19 cellular contexts compared by ENCODE assay signal in the genomic region with DNA sequence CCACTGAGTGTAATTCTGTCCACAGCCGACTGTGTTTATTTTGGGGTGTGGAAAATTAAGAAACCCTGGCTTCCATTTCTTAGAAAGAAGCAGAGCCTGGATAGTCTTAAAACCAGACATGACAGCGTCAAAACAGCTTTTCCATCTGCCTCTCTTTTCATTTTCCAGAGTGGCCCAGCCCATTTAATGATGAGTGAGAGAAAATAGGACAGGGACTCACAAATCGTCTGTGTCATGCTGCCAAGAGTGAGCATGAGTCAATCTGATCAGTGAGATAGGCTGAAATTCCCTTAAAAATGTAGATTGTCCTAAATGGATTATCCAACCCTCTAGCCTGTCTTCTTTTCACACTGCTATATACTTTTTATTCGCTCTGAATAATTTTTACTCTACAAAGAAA.
"Had no signal": no experiment of that assay in that cellular context is flagged by ENCODE, and none has a peak within 500 bp of the region (broad histone marks: within the 10 kb centered on the region; RNA-seq: fewer than 3 reads in every experiment).

No MANE protein-coding gene starts in this region.

- H3K36me3 ChIP-seq: right atrium auricular region, tibial artery, vagina had no signal

- H3K27ac ChIP-seq: body of pancreas, right atrium auricular region, tibial artery, vagina had no signal

- H3K4me3 Mint-ChIP-seq: activated CD8-positive, alpha-beta T cell treated with anti-CD3 and anti-CD28 coated beads for 36 hours; natural killer cell treated with Interleukin-12 subunit alpha and Interleukin-12 subunit beta and Interleukin-15 and Interleukin-18, amount 100 ng/mL, for 72 hours; WTC11 had no signal

- H3K27me3 Mint-ChIP-seq: activated CD8-positive, alpha-beta T cell treated with anti-CD3 and anti-CD28 coated beads for 36 hours; natural killer cell treated with Interleukin-12 subunit alpha and Interleukin-12 subunit beta and Interleukin-15 and Interleukin-18, amount 100 ng/mL, for 72 hours; progenitor cell of endocrine pancreas had no signal

- H3K9me3 ChIP-seq: body of pancreas, right atrium auricular region, vagina had no signal

- H3K9me3 Mint-ChIP-seq: activated CD8-positive, alpha-beta T cell treated with anti-CD3 and anti-CD28 coated beads for 36 hours; activated naive CD4-positive, alpha-beta T cell treated with anti-CD3 and anti-CD28 coated beads, Interleukin-2, amount 50 U/mL, for 72 hours; natural killer cell treated with Interleukin-12 subunit alpha and Interleukin-12 subunit beta and Interleukin-15 and Interleukin-18, amount 100 ng/mL, for 72 hours; WTC11 had no signal

- H3K27me3 ChIP-seq: body of pancreas, right atrium auricular region, tibial artery, vagina had no signal

- H3K36me3 Mint-ChIP-seq: activated naive CD4-positive, alpha-beta T cell treated with anti-CD3 and anti-CD28 coated beads, Interleukin-2, amount 50 U/mL, for 72 hours; natural killer cell treated with Interleukin-12 subunit alpha and Interleukin-12 subunit beta and Interleukin-15 and Interleukin-18, amount 100 ng/mL, for 72 hours; WTC11 had no signal

- DNase-seq: activated CD4-positive, alpha-beta T cell treated with anti-CD3 and anti-CD28 coated beads for 4 hours; activated CD8-positive, alpha-beta T cell treated with anti-CD3 and anti-CD28 coated beads for 36 hours; activated effector memory CD4-positive, alpha-beta T cell treated with anti-CD3 and anti-CD28 coated beads, Interleukin-2, amount 50 U/mL, for 16 hours; activated T-cell treated with anti-CD3 and anti-CD28 coated beads, Interleukin-2, amount 50 U/mL, for 48 hours; amniotic stem cell; body of pancreas; caudate nucleus; nucleus accumbens; stimulated activated CD4-positive, alpha-beta T cell treated with anti-CD3 and anti-CD28 coated beads, Interleukin-15, amount 100 ng/mL, for 24 hours; stimulated activated CD4-positive, alpha-beta T cell treated with anti-CD3 and anti-CD28 coated beads, Interleukin-4, amount 100 ng/mL, for 24 hours; stimulated activated naive CD4-positive, alpha-beta T cell; tibial artery had no signal

- H3K4me1 ChIP-seq: body of pancreas, right atrium auricular region, tibial artery, vagina had no signal

- ATAC-seq: activated CD8-positive, alpha-beta T cell treated with anti-CD3 and anti-CD28 coated beads for 36 hours; activated naive CD4-positive, alpha-beta T cell treated with anti-CD3 and anti-CD28 coated beads, Interleukin-2, amount 50 U/mL, for 72 hours; body of pancreas; esophagus mucosa; natural killer cell treated with Interleukin-12 subunit alpha and Interleukin-12 subunit beta and Interleukin-15 and Interleukin-18, amount 100 ng/mL, for 72 hours; WTC11 had no signal

- H3K27ac Mint-ChIP-seq: activated CD8-positive, alpha-beta T cell treated with anti-CD3 and anti-CD28 coated beads for 36 hours; activated naive CD4-positive, alpha-beta T cell treated with anti-CD3 and anti-CD28 coated beads, Interleukin-2, amount 50 U/mL, for 72 hours; natural killer cell treated with Interleukin-12 subunit alpha and Interleukin-12 subunit beta and Interleukin-15 and Interleukin-18, amount 100 ng/mL, for 72 hours; progenitor cell of endocrine pancreas; WTC11 had no signal

- H3K4me3 ChIP-seq: body of pancreas, right atrium auricular region, tibial artery, vagina had no signal
